ENCODE assay signal across 8 cellular contexts in genomic region chr1:40383488-40384412, GRCh38. TPM values are rescaled to one million over a fixed set of nuclear protein-coding genes. Genes with fewer than 3 reads are reported as not detected.
DNase-seq lines count a peak whose midpoint lies in the region; ATAC-seq and TF ChIP-seq lines count a peak whose summit lies in the region.

No MANE protein-coding gene starts in this region.

- peaks cover 7 to 69% of the 10 kb centered on the region in 2 donors for H3K4me1 ChIP-seq in adrenal gland (replicated peaks in 1 of 2)

- H3K4me3 Mint-ChIP-seq in mesothelial cell of epicardium = no peak overlapping the region

- ATAC-seq in HG02938 (IDR thresholded peaks at IDR 0.05; ENCODE audit: unreplicated experiment) = no peak

- H3K27ac ChIP-seq in 22Rv1 = peak overlapping the region; percentile 79
- H3K27ac ChIP-seq in HL-60 (replicated peaks) = peak overlapping the region; percentile 81
- H3K27ac ChIP-seq in adrenal gland = peak overlapping the region in 4 of 5 donors; percentile 31 to 84 (median 73)

- TF ChIP-seq CTCF in 22Rv1 (IDR thresholded peaks at IDR 0.05) (no peak), HL-60 (IDR thresholded peaks at IDR 0.05; ENCODE audit: insufficient read depth, low read length) (no peak), adrenal gland (IDR thresholded peaks at IDR 0.05) (no peak), mesothelial cell of epicardium (IDR thresholded peaks at IDR 0.05; ENCODE audit: unreplicated experiment) (no peak)

- 77 to 83% (median 81%) methylated on average over 9 of the region's 9 CpGs for WGBS in adrenal gland, 4 donors

- H3K36me3 Mint-ChIP-seq in mesothelial cell of epicardium = peaks cover 1% of the 10 kb centered on the region

- no peak for TF ChIP-seq POLR2A in adrenal gland (IDR thresholded peaks at IDR 0.05)

- H3K27me3 ChIP-seq in HL-60 (ENCODE audit: insufficient read depth, poor library complexity, severe bottlenecking) (no peaks in the 10 kb centered on the region), adrenal gland (no peaks in the 10 kb centered on the region)

- peak overlapping the region; percentile 57 for H3K27ac Mint-ChIP-seq in mesothelial cell of epicardium

- no peaks in the 10 kb centered on the region for H3K9me3 Mint-ChIP-seq in mesothelial cell of epicardium

- H3K4me3 ChIP-seq in HL-60 (replicated peaks; ENCODE audit: insufficient read depth, low read length) = no peak overlapping the region
- no peak overlapping the region for H3K4me3 ChIP-seq in adrenal gland

- H3K36me3 ChIP-seq in adrenal gland (replicated peaks in 1 of 2) = no peaks in the 10 kb centered on the region

- DNase-seq in HL-60 (ENCODE audit: low read depth in 1 of 2, low spot score in 1 of 2) = no peak
- DNase-seq in adrenal gland = no peak
- DNase-seq in mesothelial cell of epicardium (ENCODE audit: low spot score in 2 of 2, unreplicated experiment in 2 of 2) = no peak
- DNase-seq in NCI-H1436 (lab: John Stamatoyannopoulos, UW) = no peak
- DNase-seq in activated effector memory CD4-positive, alpha-beta T cell treated with anti-CD3 and anti-CD28 coated beads, Interleukin-2, amount 50 U/mL, for 16 hours = no peak
- no peak for DNase-seq in NCI-H446 (lab: John Stamatoyannopoulos, UW)

- H3K27me3 Mint-ChIP-seq in mesothelial cell of epicardium (ENCODE audit: low read depth) = no peaks in the 10 kb centered on the region

- H3K9me3 ChIP-seq in adrenal gland (replicated peaks in 1 of 3) = no peaks in the 10 kb centered on the region

- peaks cover 22% of the 10 kb centered on the region for H3K4me1 Mint-ChIP-seq in mesothelial cell of epicardium

- intact Hi-C loops in adrenal gland (cut with DNase I) = no loop called here

RNA-seq across cellular contexts. Expression of gene SMAP2, which starts 10.2 kb away (rescaled TPM):
- total RNA-seq in adrenal gland (10 to 100 TPM; 25.4 to 52.8 (median 38.9) TPM), mesothelial cell of epicardium (10.9 to 12.4 TPM (median 12.0 TPM) in 3 replicates)
- 10 to 100 TPM; 15.0 to 55.9 (median 20.1) TPM for polyA plus RNA-seq in adrenal gland
